Comparison of ENCODE assay signal across 12 cellular contexts in genomic region chr13:72463561-72463960, GRCh38.
DNase-seq lines count a peak whose midpoint lies in the region; ATAC-seq and TF ChIP-seq lines count a peak whose summit lies in the region.
"Had no signal": no experiment of that assay in that cellular context is flagged by ENCODE, and none has a peak within 500 bp of the region (broad histone marks: within the 10 kb centered on the region; RNA-seq: fewer than 3 reads in every experiment).

No MANE protein-coding gene starts in this region.

- H3K27me3 ChIP-seq in dorsolateral prefrontal cortex, result peaks cover 0 to 4% (median 0%) of the 10 kb centered on the region in 45 donors
- H3K27me3 ChIP-seq: tibial artery had no signal

- H3K4me3 ChIP-seq in astrocyte of the spinal cord (ENCODE audit: low read depth, low read length), result no peak overlapping the region
- H3K4me3 ChIP-seq in dorsolateral prefrontal cortex, result no peak overlapping the region
- H3K4me3 ChIP-seq: tibial artery had no signal

- ATAC-seq in GM21529 (IDR thresholded peaks at IDR 0.05; ENCODE audit: unreplicated experiment), result no peak
- ATAC-seq: HCT116 had no signal

- TF ChIP-seq CTCF in astrocyte of the spinal cord (IDR thresholded peaks at IDR 0.05; ENCODE audit: low read depth, low read length) (no peak), dorsolateral prefrontal cortex (IDR thresholded peaks at IDR 0.05 in 54 of 56, conservative IDR thresholded peaks at IDR 0.05 in 2 of 56; ENCODE audit: low read depth in 1 of 56, partially characterized antibody in 56 of 56) (no peak)

- intact Hi-C loops in dorsolateral prefrontal cortex (cut with DNase I), result no loop called here

- in situ Hi-C loops in astrocyte of the spinal cord (cut with HindIII; ENCODE audit: low sequenced_read_pairs), result no loop called here

- peak; percentile 45 for DNase-seq in ELF-1 (ENCODE audit: low read depth, low spot score)
- DNase-seq in astrocyte of the spinal cord (ENCODE audit: low read depth, low spot score), result peak; percentile 48
- peak; percentile 11 for DNase-seq in hepatic stellate cell (ENCODE audit: low spot score)
- DNase-seq in non-pigmented ciliary epithelial cell (ENCODE audit: low read depth), result peak; percentile 17
- no peak for DNase-seq in dorsolateral prefrontal cortex
- no peak for DNase-seq in NCI-H2196 treated with DMSO at 0.1 percent for 48 hours (lab: John Stamatoyannopoulos, UW; ENCODE audit: unreplicated experiment)
- no peak for DNase-seq in NCI-H1092 treated with DMSO at 0.1 percent for 48 hours (lab: John Stamatoyannopoulos, UW)
- DNase-seq: NCI-H1930; NK-92 treated with Interleukin-12 subunit alpha and Interleukin-12 subunit beta, amount 100 ng/mL, for 24 hours; tibial artery had no signal

- no peak overlapping the region for H3K27ac ChIP-seq in dorsolateral prefrontal cortex
- H3K27ac ChIP-seq: tibial artery had no signal

Comparison
In these comparisons a context has a peak if more than half of its experiments do, and no peak if none do; other contexts are left out.
1. DNase-seq: peak in ELF-1 (single experiment), astrocyte of the spinal cord (single experiment), hepatic stellate cell (single experiment) and non-pigmented ciliary epithelial cell (single experiment); none in dorsolateral prefrontal cortex (0 of 10), NCI-H2196 treated with DMSO at 0.1 percent for 48 hours (single experiment) and NCI-H1092 treated with DMSO at 0.1 percent for 48 hours (single experiment).